30 cellular contexts compared by ENCODE assay signal in genomic region chr9:116765009-116765408, GRCh38.
"Had no signal": no experiment of that assay in that cellular context is flagged by ENCODE, and none has a peak within 500 bp of the region (broad histone marks: within the 10 kb centered on the region; RNA-seq: fewer than 3 reads in every experiment).

No MANE protein-coding gene starts in this region.

- H3K27me3 Mint-ChIP-seq: activated CD4-positive, alpha-beta T cell treated with anti-CD3 and anti-CD28 coated beads, Interleukin-2, amount 10 ng/mL, durations not matched to agents 24 days and 14 days; activated CD8-positive, alpha-beta T cell treated with anti-CD3 and anti-CD28 coated beads for 36 hours; activated naive CD8-positive, alpha-beta T cell treated with anti-CD3 and anti-CD28 coated beads for 36 hours; activated T-helper 17 cell treated with anti-CD3 and anti-CD28 coated beads, Interleukin-2, amount 50 U/mL, for 72 hours had no signal

- H3K4me3 ChIP-seq: K562, Peyer's patch, SJCRH30, SK-N-MC had no signal

- DNase-seq: activated CD4-positive, alpha-beta T cell treated with anti-CD3 and anti-CD28 coated beads, Interleukin-2, amount 10 ng/mL, durations not matched to agents 24 days and 14 days; activated CD4-positive, alpha-beta T cell treated with anti-CD3 and anti-CD28 coated beads, Interleukin-2, amount 50 U/mL, for 4 hours; activated CD8-positive, alpha-beta T cell treated with anti-CD3 and anti-CD28 coated beads for 36 hours; activated effector memory CD4-positive, alpha-beta T cell treated with anti-CD3 and anti-CD28 coated beads, Interleukin-2, amount 50 U/mL, for 16 hours; activated naive CD4-positive, alpha-beta T cell; activated naive CD4-positive, alpha-beta T cell treated with anti-CD3 and anti-CD28 coated beads, Interleukin-2, amount 50 U/mL, for 16 hours; activated naive CD8-positive, alpha-beta T cell treated with anti-CD3 and anti-CD28 coated beads for 36 hours; activated T-cell treated with anti-CD3 and anti-CD28 coated beads, Interleukin-2, amount 50 U/mL, for 1 hour; activated T-cell treated with anti-CD3 and anti-CD28 coated beads, Interleukin-2, amount 50 U/mL, for 72 hours; amniotic stem cell; aorta; brain microvascular endothelial cell; central memory CD4-positive, alpha-beta T cell; NCI-H1105 treated with DMSO at 0.1 percent for 48 hours; NCI-H187 treated with DMSO at 0.1 percent for 48 hours; NCI-H2081; NCI-H2171; NCI-H510A; NCI-H526; NCI-H774; PC-3; Peyer's patch; SJCRH30 had no signal

- H3K4me1 ChIP-seq: Peyer's patch had no signal

- H3K27me3 ChIP-seq: brain microvascular endothelial cell, Peyer's patch, SJCRH30 had no signal

- FAIRE-seq: K562, TTC549 had no signal

- H3K27ac Mint-ChIP-seq: activated CD4-positive, alpha-beta T cell treated with anti-CD3 and anti-CD28 coated beads, Interleukin-2, amount 10 ng/mL, durations not matched to agents 24 days and 14 days; activated CD8-positive, alpha-beta T cell treated with anti-CD3 and anti-CD28 coated beads for 36 hours; activated naive CD8-positive, alpha-beta T cell treated with anti-CD3 and anti-CD28 coated beads for 36 hours; activated T-cell treated with anti-CD3 and anti-CD28 coated beads, Interleukin-2, amount 50 U/mL, for 72 hours; activated T-helper 17 cell treated with anti-CD3 and anti-CD28 coated beads, Interleukin-2, amount 50 U/mL, for 72 hours; T-helper 2 cell treated with Interferon-gamma antibody and Interleukin-4, amounts not matched to agents 5 μg/mL and 100 μg/mL, for 36 hours had no signal

- H3K9me3 Mint-ChIP-seq: activated CD4-positive, alpha-beta T cell treated with anti-CD3 and anti-CD28 coated beads, Interleukin-2, amount 10 ng/mL, durations not matched to agents 24 days and 14 days; activated CD8-positive, alpha-beta T cell treated with anti-CD3 and anti-CD28 coated beads for 36 hours; activated naive CD8-positive, alpha-beta T cell treated with anti-CD3 and anti-CD28 coated beads for 36 hours; activated T-cell treated with anti-CD3 and anti-CD28 coated beads, Interleukin-2, amount 50 U/mL, for 72 hours; activated T-helper 17 cell treated with anti-CD3 and anti-CD28 coated beads, Interleukin-2, amount 50 U/mL, for 72 hours; T-helper 2 cell treated with Interferon-gamma antibody and Interleukin-4, amounts not matched to agents 5 μg/mL and 100 μg/mL, for 36 hours had no signal

- H3K36me3 ChIP-seq: brain microvascular endothelial cell, Peyer's patch, SJCRH30 had no signal

- ATAC-seq: activated CD8-positive, alpha-beta T cell treated with anti-CD3 and anti-CD28 coated beads for 36 hours; activated T-cell treated with anti-CD3 and anti-CD28 coated beads, Interleukin-2, amount 50 U/mL, for 72 hours; activated T-helper 17 cell treated with anti-CD3 and anti-CD28 coated beads, Interleukin-2, amount 50 U/mL, for 72 hours; K562; PC-3; Right ventricle myocardium inferior had no signal

- H3K27ac ChIP-seq: brain microvascular endothelial cell, Peyer's patch, RWPE1, SJCRH30, SK-N-MC had no signal

- H3K4me1 Mint-ChIP-seq: activated CD4-positive, alpha-beta T cell treated with anti-CD3 and anti-CD28 coated beads, Interleukin-2, amount 10 ng/mL, durations not matched to agents 24 days and 14 days; activated naive CD8-positive, alpha-beta T cell treated with anti-CD3 and anti-CD28 coated beads for 36 hours; activated T-helper 17 cell treated with anti-CD3 and anti-CD28 coated beads, Interleukin-2, amount 50 U/mL, for 72 hours had no signal

- H3K4me3 Mint-ChIP-seq: activated CD4-positive, alpha-beta T cell treated with anti-CD3 and anti-CD28 coated beads, Interleukin-2, amount 10 ng/mL, durations not matched to agents 24 days and 14 days; activated CD8-positive, alpha-beta T cell treated with anti-CD3 and anti-CD28 coated beads for 36 hours; activated naive CD8-positive, alpha-beta T cell treated with anti-CD3 and anti-CD28 coated beads for 36 hours; activated T-cell treated with anti-CD3 and anti-CD28 coated beads, Interleukin-2, amount 50 U/mL, for 72 hours; activated T-helper 17 cell treated with anti-CD3 and anti-CD28 coated beads, Interleukin-2, amount 50 U/mL, for 72 hours; T-helper 2 cell treated with Interferon-gamma antibody and Interleukin-4, amounts not matched to agents 5 μg/mL and 100 μg/mL, for 36 hours had no signal

- H3K36me3 Mint-ChIP-seq: activated naive CD8-positive, alpha-beta T cell treated with anti-CD3 and anti-CD28 coated beads for 36 hours had no signal
